12 cellular contexts compared by ENCODE assay signal in the genomic region with DNA sequence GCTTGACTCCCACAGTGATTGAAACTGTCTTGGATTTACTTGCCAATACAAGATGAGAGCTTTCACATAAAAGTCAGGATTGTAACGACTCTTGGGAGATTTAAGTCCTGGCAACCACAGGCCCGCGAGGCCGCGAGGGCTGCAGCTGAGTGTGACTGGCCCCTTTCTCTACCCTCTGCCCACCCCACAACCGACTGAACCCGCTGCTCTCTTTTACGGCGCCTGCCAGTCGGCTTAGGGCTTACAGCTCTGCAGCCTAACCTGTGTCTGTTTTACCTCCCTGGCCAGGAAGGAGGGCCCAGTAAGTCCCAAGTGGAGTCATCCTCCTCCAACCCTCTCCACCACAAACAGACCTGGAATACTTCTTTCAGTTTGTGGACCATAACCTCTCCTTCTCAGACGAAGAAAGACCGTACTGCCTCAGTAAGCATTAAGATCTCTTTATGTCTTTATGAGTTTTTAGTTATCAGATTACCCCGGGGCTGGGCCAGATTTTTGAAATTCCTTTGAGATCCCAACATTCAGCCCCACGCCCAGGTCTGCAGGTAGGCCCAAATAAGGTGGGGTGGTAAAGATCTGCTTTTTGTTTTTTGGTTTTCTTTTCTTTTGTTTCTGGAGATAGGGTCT. TPM values are rescaled to one million over a fixed set of nuclear protein-coding genes. Genes with fewer than 3 reads are reported as not detected.
DNase-seq lines count a peak whose midpoint lies in the region; ATAC-seq and TF ChIP-seq lines count a peak whose summit lies in the region.
"Had no signal": no experiment of that assay in that cellular context is flagged by ENCODE, and none has a peak within 500 bp of the region (broad histone marks: within the 10 kb centered on the region; RNA-seq: fewer than 3 reads in every experiment).

No MANE protein-coding gene starts in this region.

- H3K4me1 ChIP-seq in heart right ventricle (peaks cover 8 to 52% (median 28%) of the 10 kb centered on the region in 9 donors), right cardiac atrium (ENCODE audit: control insufficient read depth, insufficient read depth, low read length) (peaks cover 4% of the 10 kb centered on the region), left lung (no peaks in the 10 kb centered on the region), uterus (no peaks in the 10 kb centered on the region), upper lobe of left lung (peaks cover 0 to 7% (median 0%) of the 10 kb centered on the region in 4 donors)
- H3K4me1 ChIP-seq: SJSA1 had no signal

- H3K9me3 ChIP-seq in heart right ventricle: no peaks in the 10 kb centered on the region
- no peaks in the 10 kb centered on the region for H3K9me3 ChIP-seq in right cardiac atrium (ENCODE audit: control insufficient read depth, low read length)
- no peaks in the 10 kb centered on the region for H3K9me3 ChIP-seq in left lung
- no peaks in the 10 kb centered on the region for H3K9me3 ChIP-seq in uterus
- H3K9me3 ChIP-seq in upper lobe of left lung: no peaks in the 10 kb centered on the region
- H3K9me3 ChIP-seq: SJSA1, upper lobe of right lung had no signal

- TF ChIP-seq POLR2A in uterus (IDR thresholded peaks at IDR 0.05): no peak
- TF ChIP-seq POLR2A in upper lobe of left lung (IDR thresholded peaks at IDR 0.05): no peak
- TF ChIP-seq POLR2A in GM18505 (IDR thresholded peaks at IDR 0.05; ENCODE audit: borderline replicate concordance, extremely low read depth, insufficient read depth, insufficient read length): no peak

- H3K27me3 ChIP-seq in heart right ventricle (no peaks in the 10 kb centered on the region), right cardiac atrium (ENCODE audit: control insufficient read depth, insufficient read depth) (no peaks in the 10 kb centered on the region), left lung (no peaks in the 10 kb centered on the region), uterus (no peaks in the 10 kb centered on the region), upper lobe of left lung (no peaks in the 10 kb centered on the region)
- H3K27me3 ChIP-seq: upper lobe of right lung had no signal

- H3K4me3 ChIP-seq in heart right ventricle (peak overlapping the region in 1 of 10 donors; percentile 29), right cardiac atrium (ENCODE audit: low read length) (no peak overlapping the region), left lung (no peak overlapping the region), uterus (no peak overlapping the region), upper lobe of left lung (no peak overlapping the region)
- H3K4me3 ChIP-seq: SJSA1, upper lobe of right lung had no signal

- TF ChIP-seq CTCF in heart right ventricle (IDR thresholded peaks at IDR 0.05) (no peak), left lung (IDR thresholded peaks at IDR 0.05) (no peak), uterus (IDR thresholded peaks at IDR 0.05) (no peak), upper lobe of left lung (IDR thresholded peaks at IDR 0.05) (no peak)

- H3K36me3 ChIP-seq in heart right ventricle (peaks cover 0 to 46% (median 0%) of the 10 kb centered on the region in 9 donors), left lung (peaks cover 0 to 32% of the 10 kb centered on the region in 2 donors), uterus (no peaks in the 10 kb centered on the region), upper lobe of left lung (peaks cover 0 to 8% (median 4%) of the 10 kb centered on the region in 4 donors)
- H3K36me3 ChIP-seq: SJSA1 had no signal

- ATAC-seq in heart right ventricle: peak in 1 of 8 donors; percentile 25
- ATAC-seq in right cardiac atrium: no peak
- ATAC-seq in left lung: peak; percentile 9
- ATAC-seq in upper lobe of left lung (ENCODE audit: low FRiP score in 2 of 2): no peak
- no peak for ATAC-seq in left lobe of liver
- ATAC-seq in GM18505 (IDR thresholded peaks at IDR 0.05; ENCODE audit: unreplicated experiment): no peak

- no peak for DNase-seq in heart right ventricle
- DNase-seq in right cardiac atrium: no peak
- no peak for DNase-seq in left lung
- DNase-seq in uterus: no peak
- DNase-seq in upper lobe of left lung: no peak
- no peak for DNase-seq in left lobe of liver (ENCODE audit: low spot score)
- DNase-seq: activated gamma-delta T cell, KG1 had no signal

- TF ChIP-seq EP300 in upper lobe of left lung (IDR thresholded peaks at IDR 0.05): no peak

- WGBS in heart right ventricle, 2 donors: 83 to 87% methylated on average over 14 of the region's 14 CpGs
- WGBS in right cardiac atrium: 86% methylated on average over 14 of the region's 14 CpGs
- WGBS in upper lobe of left lung, 2 donors: 88 to 90% methylated on average over 14 of the region's 14 CpGs

- H3K27ac ChIP-seq in heart right ventricle (peak overlapping the region in 6 of 10 donors; percentile 27 to 65 (median 42)), right cardiac atrium (ENCODE audit: low read length) (no peak overlapping the region), angular gyrus (ENCODE audit: low read depth, low read length) (peak overlapping the region; percentile 62), left lung (no peak overlapping the region), uterus (peak overlapping the region; percentile 1 to 62), upper lobe of left lung (no peak overlapping the region)
- H3K27ac ChIP-seq: SJSA1, upper lobe of right lung had no signal

- intact Hi-C loops in heart right ventricle (cut with DNase I) (loop anchor here in 4 of 10 donors (5.0 kb wide), 2 partner anchors 114 to 219 kb away; no protein-coding TSS in a partner anchor), right cardiac atrium (cut with DNase I) (no loop called here), left lung (cut with DNase I) (no loop called here), uterus (cut with DNase I; ENCODE audit: low total_unique reads) (no loop called here)

RNA-seq across cellular contexts. Expression of a gene that starts 12.6 kb away (rescaled TPM):
- total RNA-seq in heart right ventricle (10 to 100 TPM; 10.9 to 15.5 (median 13.7) TPM), right cardiac atrium (10 to 100 TPM in 2 of 4 donors, 1 to 10 TPM in 2; 8.6 to 14.5 (median 11.1) TPM), left lung (10 to 100 TPM; 19.8 to 21.4 TPM), uterus (10 to 100 TPM in 1 of 4 donors, 1 to 10 TPM in 2, under 1 TPM in 1; 0.26 to 10.6 (median 2.3) TPM), upper lobe of left lung (10 to 100 TPM in 3 of 6 donors, 1 to 10 TPM in 3; 4.9 to 19.5 (median 10.4) TPM), left lobe of liver (3.0 TPM)
- polyA plus RNA-seq in heart right ventricle (1 to 10 TPM; 3.7 to 5.4 TPM), right cardiac atrium (4.9 TPM)

RNA-seq across cellular contexts. Expression of a gene that starts 34.9 kb away (rescaled TPM):
- 100 to 1,000 TPM; 176 to 515 (median 381) TPM for total RNA-seq in heart right ventricle
- polyA plus RNA-seq in heart right ventricle: 10 to 100 TPM; 27.5 to 28.4 TPM
- 100 to 1,000 TPM; 200 to 255 (median 218) TPM for total RNA-seq in right cardiac atrium
- 44.3 TPM for polyA plus RNA-seq in right cardiac atrium
- total RNA-seq in left lung: 100 to 1,000 TPM; 101 to 203 TPM
- 100 to 1,000 TPM in 2 of 4 donors, 10 to 100 TPM in 2; 49.4 to 210 (median 100) TPM for total RNA-seq in uterus
- total RNA-seq in upper lobe of left lung: 100 to 1,000 TPM in 1 of 6 donors, 10 to 100 TPM in 5; 47.1 to 101 (median 64.6) TPM
- 3.5 TPM for total RNA-seq in left lobe of liver

Comparison
In these comparisons a context has a peak if more than half of its experiments do, and no peak if none do; other contexts are left out.
1. H3K27ac ChIP-seq: peak in heart right ventricle (6 of 10), angular gyrus (single experiment) and uterus (2 of 2); none in right cardiac atrium (single experiment), left lung (0 of 2) and upper lobe of left lung (0 of 4).
2. RNA of a gene that starts 34.9 kb away (total RNA-seq): 176 to 515 TPM in heart right ventricle, 200 to 255 TPM in right cardiac atrium, 101 to 203 TPM in left lung, 49.4 to 210 TPM in uterus and 47.1 to 101 TPM in upper lobe of left lung; 3.5 TPM in left lobe of liver (single experiment); every median in the first group is over 10 times any median in the second.